In the genomic region with DNA sequence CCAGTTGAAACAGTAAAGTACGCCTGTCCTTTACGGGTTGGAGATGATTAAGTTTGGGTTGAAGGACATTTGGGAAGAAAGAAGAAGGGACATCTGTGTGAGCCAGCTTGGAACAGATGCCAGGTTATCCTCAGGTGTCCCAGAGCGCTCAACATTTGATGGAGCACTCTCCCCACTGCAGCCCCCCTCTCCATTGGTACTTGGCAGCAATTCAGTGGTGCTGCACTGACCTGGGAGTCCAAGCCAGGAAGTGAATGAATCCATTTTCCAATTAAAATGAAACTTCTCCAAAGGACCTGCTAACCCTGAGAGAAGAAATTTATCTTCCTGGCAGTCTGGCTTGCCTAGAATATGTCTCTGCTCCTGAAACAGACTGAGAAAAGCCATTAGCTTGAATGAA, we compare ENCODE assay signal across 23 cellular contexts.
DNase-seq lines count a peak whose midpoint lies in the region; TF ChIP-seq lines count a peak whose summit lies in the region.
"Had no signal": no experiment of that assay in that cellular context is flagged by ENCODE, and none has a peak within 500 bp of the region (broad histone marks: within the 10 kb centered on the region; RNA-seq: fewer than 3 reads in every experiment).

No MANE protein-coding gene starts in this region.

- no peak for TF ChIP-seq POLR2A in adrenal gland (IDR thresholded peaks at IDR 0.05)

- TF ChIP-seq CTCF in adrenal gland (IDR thresholded peaks at IDR 0.05): no peak

- no peak overlapping the region for H3K4me3 ChIP-seq in adrenal gland
- H3K4me3 ChIP-seq: BLaER1, GM12878 had no signal

- intact Hi-C loops in adrenal gland (cut with DNase I): loop anchor here in 1 of 2 donors (10.0 kb wide), 1 partner anchor 331 kb away; no protein-coding TSS in a partner anchor

- H3K9me3 ChIP-seq in adrenal gland (replicated peaks in 1 of 3): no peaks in the 10 kb centered on the region
- H3K9me3 ChIP-seq: BE2C had no signal

- peaks cover 28% of the 10 kb centered on the region in 2 donors for H3K4me1 ChIP-seq in adrenal gland (replicated peaks in 1 of 2)
- H3K4me1 ChIP-seq: BE2C, BLaER1 had no signal

- DNase-seq in NCI-H446 treated with DMSO at 0.1 percent for 48 hours (lab: John Stamatoyannopoulos, UW) (peak; percentile 14), adrenal gland (peak in 6 of 7 donors; percentile 18 to 63 (median 30)), medulla oblongata (ENCODE audit: extremely low spot score) (peak; percentile 47), pons (ENCODE audit: low spot score) (peak; percentile 62)
- DNase-seq in activated T-cell treated with anti-CD3 and anti-CD28 coated beads, Interleukin-2, amount 50 U/mL, for 48 hours: no peak
- no peak for DNase-seq in activated CD4-positive, alpha-beta T cell treated with anti-CD3 and anti-CD28 coated beads, Interleukin-2, amount 50 U/mL, for 48 hours
- DNase-seq in stimulated activated CD4-positive, alpha-beta T cell treated with anti-CD3 and anti-CD28 coated beads, Interleukin-4, amount 100 ng/mL, for 24 hours: no peak
- DNase-seq: 8988T; ACHN; BE2C; CD4-positive, alpha-beta memory T cell; CD4-positive, CD25-positive, alpha-beta regulatory T cell; CD8-positive, alpha-beta memory T cell; COR-L47; DMS 273 treated with DMSO at 0.1 percent for 48 hours; DMS153; DMS53; DMS79; DND-41; EL; GDM1 had no signal

- no peaks in the 10 kb centered on the region for H3K27me3 ChIP-seq in adrenal gland
- H3K27me3 ChIP-seq: BE2C, BLaER1 had no signal

- no peaks in the 10 kb centered on the region for H3K36me3 ChIP-seq in adrenal gland (replicated peaks in 1 of 2)
- H3K36me3 ChIP-seq: BE2C, BLaER1 had no signal

- peak overlapping the region in 1 of 5 donors; percentile 6 for H3K27ac ChIP-seq in adrenal gland
- H3K27ac ChIP-seq: BLaER1 had no signal

- WGBS in adrenal gland, 4 donors: 43 to 60% (median 49%) methylated on average over 3 of the region's 3 CpGs

Comparison
In these comparisons a context has a peak if more than half of its experiments do, and no peak if none do; other contexts are left out.
1. DNase-seq: peak in NCI-H446 treated with DMSO at 0.1 percent for 48 hours (single experiment), adrenal gland (6 of 7), medulla oblongata (single experiment) and pons (single experiment); none in activated T-cell treated with anti-CD3 and anti-CD28 coated beads, Interleukin-2, amount 50 U/mL, for 48 hours (0 of 2), activated CD4-positive, alpha-beta T cell treated with anti-CD3 and anti-CD28 coated beads, Interleukin-2, amount 50 U/mL, for 48 hours (0 of 2) and stimulated activated CD4-positive, alpha-beta T cell treated with anti-CD3 and anti-CD28 coated beads, Interleukin-4, amount 100 ng/mL, for 24 hours (single experiment).